1 cellular context compared by ENCODE assay signal in the genomic region with DNA sequence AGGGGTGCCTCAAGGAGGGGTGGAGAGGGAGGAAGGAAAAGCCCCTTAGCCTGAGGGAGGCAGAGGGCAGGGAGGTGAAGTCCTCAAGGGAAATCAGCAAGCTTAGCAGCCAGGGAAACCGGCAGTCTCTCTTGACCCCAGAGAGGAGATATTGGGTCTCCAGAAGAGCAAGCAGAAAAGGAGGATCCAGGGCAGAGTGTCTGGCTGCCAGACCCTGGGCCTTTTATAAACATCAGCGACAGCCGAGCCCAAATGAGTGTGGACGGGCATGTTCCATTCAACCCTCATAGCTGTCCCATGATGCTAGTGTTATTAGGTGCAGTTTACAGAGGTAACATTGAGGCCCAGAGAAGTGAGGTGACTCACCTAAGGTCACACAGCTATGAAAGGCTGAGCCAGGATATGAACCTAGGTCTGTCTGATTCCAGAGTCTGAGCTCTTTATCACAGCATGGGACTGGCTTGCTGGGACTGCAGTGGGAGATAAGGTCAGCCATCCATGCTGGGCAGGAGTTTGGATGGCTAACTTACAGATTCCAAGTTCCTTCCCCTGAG.
TF ChIP-seq lines count a peak whose summit lies in the region.

No MANE protein-coding gene starts in this region.

TF ChIP-seq in K562, 482 proteins besides CTCF, POLR2A, EP300 and RAD21 (continued from another document):
- TF ChIP-seq ZFP36 (IDR thresholded peaks at IDR 0.05; ENCODE audit: low read depth, low read length, partially characterized antibody) (peak; percentile 62), NFATC3 (IDR thresholded peaks at IDR 0.05) (no peak), GATA2 (CRISPR knock-in tag; IDR thresholded peaks at IDR 0.05) (no peak)
TF ChIP-seq in K562: peak in this region for 2.
